Comparison of ENCODE assay signal across 23 cellular contexts in genomic region chr4:9919047-9919446, GRCh38.
"Had no signal": no experiment of that assay in that cellular context is flagged by ENCODE, and none has a peak within 500 bp of the region (broad histone marks: within the 10 kb centered on the region; RNA-seq: fewer than 3 reads in every experiment).

No MANE protein-coding gene starts in this region.

- H3K4me1 Mint-ChIP-seq: activated naive CD8-positive, alpha-beta T cell treated with anti-CD3 and anti-CD28 coated beads for 36 hours; naive thymus-derived CD8-positive, alpha-beta T cell had no signal

- DNase-seq: activated CD4-positive, alpha-beta T cell treated with anti-CD3 and anti-CD28 coated beads for 4 hours; activated CD8-positive, alpha-beta memory T cell treated with anti-CD3 and anti-CD28 coated beads, Interleukin-2, amount 50 U/mL, for 4 hours; activated CD8-positive, alpha-beta T cell treated with anti-CD3 and anti-CD28 coated beads for 36 hours; activated gamma-delta T cell; activated naive CD8-positive, alpha-beta T cell treated with anti-CD3 and anti-CD28 coated beads for 36 hours; activated T-cell treated with anti-CD3 and anti-CD28 coated beads, Interleukin-2, amount 50 U/mL, for 48 hours; brain microvascular endothelial cell; cerebellar nuclear complex; effector CD8-positive, alpha-beta T cell; foreskin melanocyte; head of caudate nucleus; left lung; naive thymus-derived CD8-positive, alpha-beta T cell; retina; stimulated activated CD4-positive, alpha-beta T cell treated with anti-CD3 and anti-CD28 coated beads, Interleukin-4, amount 100 ng/mL, for 24 hours; stimulated activated naive CD4-positive, alpha-beta T cell treated with Interleukin-2 at 50 U/mL for 16 hours; substantia nigra; T-helper 1 cell; T1000; transverse colon had no signal

- H3K27me3 ChIP-seq: brain microvascular endothelial cell, left lung, transverse colon, vagina had no signal

- H3K9me3 ChIP-seq: left lung, transverse colon, vagina had no signal

- H3K9me3 Mint-ChIP-seq: activated CD8-positive, alpha-beta T cell treated with anti-CD3 and anti-CD28 coated beads for 36 hours; activated naive CD8-positive, alpha-beta T cell treated with anti-CD3 and anti-CD28 coated beads for 36 hours; naive thymus-derived CD8-positive, alpha-beta T cell had no signal

- H3K27ac Mint-ChIP-seq: activated CD8-positive, alpha-beta T cell treated with anti-CD3 and anti-CD28 coated beads for 36 hours; activated naive CD8-positive, alpha-beta T cell treated with anti-CD3 and anti-CD28 coated beads for 36 hours; memory B cell; naive thymus-derived CD8-positive, alpha-beta T cell had no signal

- H3K27ac ChIP-seq: brain microvascular endothelial cell, left lung, skin epidermis, transverse colon, vagina had no signal

- H3K4me3 Mint-ChIP-seq: activated CD8-positive, alpha-beta T cell treated with anti-CD3 and anti-CD28 coated beads for 36 hours; activated naive CD8-positive, alpha-beta T cell treated with anti-CD3 and anti-CD28 coated beads for 36 hours; memory B cell; naive thymus-derived CD8-positive, alpha-beta T cell had no signal

- H3K36me3 Mint-ChIP-seq: activated naive CD8-positive, alpha-beta T cell treated with anti-CD3 and anti-CD28 coated beads for 36 hours; memory B cell; naive thymus-derived CD8-positive, alpha-beta T cell had no signal

- ATAC-seq: activated CD8-positive, alpha-beta T cell treated with anti-CD3 and anti-CD28 coated beads for 36 hours; left lung; naive thymus-derived CD8-positive, alpha-beta T cell had no signal

- H3K27me3 Mint-ChIP-seq: activated CD8-positive, alpha-beta T cell treated with anti-CD3 and anti-CD28 coated beads for 36 hours; activated naive CD8-positive, alpha-beta T cell treated with anti-CD3 and anti-CD28 coated beads for 36 hours; naive thymus-derived CD8-positive, alpha-beta T cell had no signal

- H3K4me1 ChIP-seq: left lung, transverse colon, vagina had no signal

- H3K4me3 ChIP-seq: left lung, skin epidermis, transverse colon, vagina had no signal

- H3K36me3 ChIP-seq: brain microvascular endothelial cell, left lung, transverse colon, vagina had no signal
